1 cellular context compared by ENCODE assay signal in genomic region chr7:99408347-99409191, GRCh38.
TF ChIP-seq lines count a peak whose summit lies in the region.

BUD31 (plus strand) TSS chr7:99408969; CDS start chr7:99411093, 2,124 bp downstream.
PDAP1 (minus strand) TSS chr7:99408597; CDS start chr7:99408548, 49 bp downstream.

TF ChIP-seq in HepG2, 621 proteins besides CTCF, POLR2A, EP300 and RAD21 (continues in another document):
- peak; percentile 51; the same call in 1 of the 2 replicates for TF ChIP-seq BRF2 (CRISPR knock-in tag; IDR thresholded peaks at IDR 0.05)
- TF ChIP-seq ZNF691 (CRISPR knock-in tag; IDR thresholded peaks at IDR 0.05; ENCODE audit: borderline replicate concordance, low read depth), result no peak; the same call in 1 of the 2 replicates
- no peak for TF ChIP-seq RBM39 (IDR thresholded peaks at IDR 0.05; ENCODE audit: low read depth, low read length, poor library complexity, severe bottlenecking)
- no peak for TF ChIP-seq PCBP2 (optimal IDR thresholded peaks at IDR 0.05; ENCODE audit: low read depth, low read length, poor library complexity, severe bottlenecking)
- peak; percentile 98 for TF ChIP-seq ZNF350 (CRISPR knock-in tag; IDR thresholded peaks at IDR 0.05; ENCODE audit: borderline replicate concordance, low read depth)
- TF ChIP-seq NR2F2 (IDR thresholded peaks at IDR 0.05; ENCODE audit: borderline replicate concordance, low read depth), result no peak; the same call in 1 of the 2 replicates
- TF ChIP-seq KAT8 (CRISPR knock-in tag; IDR thresholded peaks at IDR 0.05), result peak; percentile 94
- no peak for TF ChIP-seq ZNF260 (CRISPR knock-in tag; IDR thresholded peaks at IDR 0.05; ENCODE audit: borderline replicate concordance, low read depth)
- no peak for TF ChIP-seq SP1 (IDR thresholded peaks at IDR 0.05)
- peak; percentile 65 for TF ChIP-seq SP1 (CRISPR knock-in tag; IDR thresholded peaks at IDR 0.05)
- peak; percentile 75; the same call in 1 of the 2 replicates for TF ChIP-seq ARNT2 (CRISPR knock-in tag; IDR thresholded peaks at IDR 0.05; ENCODE audit: low read depth)
- TF ChIP-seq NR2F6 (IDR thresholded peaks at IDR 0.05), result no peak
- no peak for TF ChIP-seq NR2F6 (CRISPR knock-in tag; IDR thresholded peaks at IDR 0.05)
- no peak for TF ChIP-seq ZNF577 (CRISPR knock-in tag; IDR thresholded peaks at IDR 0.05; ENCODE audit: borderline replicate concordance, low read depth)
- peak; percentile 100 for TF ChIP-seq CEBPG (CRISPR knock-in tag; IDR thresholded peaks at IDR 0.05)
- no peak for TF ChIP-seq MED8 (CRISPR knock-in tag; IDR thresholded peaks at IDR 0.05; ENCODE audit: insufficient replicate concordance)
- TF ChIP-seq ZNF570 (CRISPR knock-in tag; IDR thresholded peaks at IDR 0.05; ENCODE audit: borderline replicate concordance), result no peak
- TF ChIP-seq CHD4 (IDR thresholded peaks at IDR 0.05; ENCODE audit: borderline replicate concordance, low read length), result no peak
- TF ChIP-seq ZNF224 (CRISPR knock-in tag; IDR thresholded peaks at IDR 0.05), result peak; percentile 85
- peak; percentile 39; the same call in 1 of the 2 replicates for TF ChIP-seq ZBED4 (CRISPR knock-in tag; IDR thresholded peaks at IDR 0.05; ENCODE audit: borderline replicate concordance)
- no peak for TF ChIP-seq POLR2AphosphoS2 (IDR thresholded peaks at IDR 0.05; ENCODE audit: low read depth, low read length)
- TF ChIP-seq HMGXB3 (CRISPR knock-in tag; IDR thresholded peaks at IDR 0.05; ENCODE audit: borderline replicate concordance), result peak; percentile 73
- TF ChIP-seq MXD1 (CRISPR knock-in tag; IDR thresholded peaks at IDR 0.05), result no peak; the same call in 1 of the 2 replicates
- TF ChIP-seq SOX5 (CRISPR knock-in tag; IDR thresholded peaks at IDR 0.05; ENCODE audit: borderline replicate concordance), result peak; percentile 35; the same call in 1 of the 2 replicates
- 0 out of 2 replicates have a peak, but pooled peaks have one; percentile 40 for TF ChIP-seq MLXIP (CRISPR knock-in tag; IDR thresholded peaks at IDR 0.05; ENCODE audit: borderline replicate concordance)
- TF ChIP-seq FOXO4 (CRISPR knock-in tag; conservative IDR thresholded peaks at IDR 0.05), result no peak
- TF ChIP-seq ZNF510 (CRISPR knock-in tag; IDR thresholded peaks at IDR 0.05; ENCODE audit: low read depth), result peak; percentile 69; the same call in 1 of the 2 replicates
- TF ChIP-seq GATA4 (IDR thresholded peaks at IDR 0.05; ENCODE audit: borderline replicate concordance, low read depth), result no peak; the same call in none of the 2 replicates
- peak; percentile 95 for TF ChIP-seq SAP130 (CRISPR knock-in tag; IDR thresholded peaks at IDR 0.05; ENCODE audit: low read depth)
- TF ChIP-seq SNAPC4 (CRISPR knock-in tag; IDR thresholded peaks at IDR 0.05), result no peak
- TF ChIP-seq CHCHD3 (CRISPR knock-in tag; IDR thresholded peaks at IDR 0.05), result 0 out of 2 replicates have a peak, but pooled peaks have one; percentile 56
- no peak for TF ChIP-seq ZNF292 (CRISPR knock-in tag; IDR thresholded peaks at IDR 0.05; ENCODE audit: borderline replicate concordance, low read depth)
- TF ChIP-seq ZNF180 (CRISPR knock-in tag; IDR thresholded peaks at IDR 0.05; ENCODE audit: borderline replicate concordance, low read depth), result no peak
- 0 out of 2 replicates have a peak, but pooled peaks have one; percentile 40 for TF ChIP-seq ZNF451 (CRISPR knock-in tag; IDR thresholded peaks at IDR 0.05)
- no peak for TF ChIP-seq ZNF674 (CRISPR knock-in tag; IDR thresholded peaks at IDR 0.05; ENCODE audit: low read depth)
- TF ChIP-seq MXI1 (IDR thresholded peaks at IDR 0.05; ENCODE audit: borderline replicate concordance, low read depth, low read length), result peak; percentile 88; the same call in 1 of the 3 replicates
- TF ChIP-seq FOXJ3 (CRISPR knock-in tag; IDR thresholded peaks at IDR 0.05; ENCODE audit: borderline replicate concordance), result no peak
- TF ChIP-seq NFE2L1 (CRISPR knock-in tag; IDR thresholded peaks at IDR 0.05; ENCODE audit: borderline replicate concordance), result 0 out of 2 replicates have a peak, but pooled peaks have one; percentile 47
- TF ChIP-seq ZNF790 (CRISPR knock-in tag; IDR thresholded peaks at IDR 0.05; ENCODE audit: borderline replicate concordance), result peak; percentile 64; the same call in 1 of the 2 replicates
